8 cellular contexts compared by ENCODE assay signal in the genomic region with DNA sequence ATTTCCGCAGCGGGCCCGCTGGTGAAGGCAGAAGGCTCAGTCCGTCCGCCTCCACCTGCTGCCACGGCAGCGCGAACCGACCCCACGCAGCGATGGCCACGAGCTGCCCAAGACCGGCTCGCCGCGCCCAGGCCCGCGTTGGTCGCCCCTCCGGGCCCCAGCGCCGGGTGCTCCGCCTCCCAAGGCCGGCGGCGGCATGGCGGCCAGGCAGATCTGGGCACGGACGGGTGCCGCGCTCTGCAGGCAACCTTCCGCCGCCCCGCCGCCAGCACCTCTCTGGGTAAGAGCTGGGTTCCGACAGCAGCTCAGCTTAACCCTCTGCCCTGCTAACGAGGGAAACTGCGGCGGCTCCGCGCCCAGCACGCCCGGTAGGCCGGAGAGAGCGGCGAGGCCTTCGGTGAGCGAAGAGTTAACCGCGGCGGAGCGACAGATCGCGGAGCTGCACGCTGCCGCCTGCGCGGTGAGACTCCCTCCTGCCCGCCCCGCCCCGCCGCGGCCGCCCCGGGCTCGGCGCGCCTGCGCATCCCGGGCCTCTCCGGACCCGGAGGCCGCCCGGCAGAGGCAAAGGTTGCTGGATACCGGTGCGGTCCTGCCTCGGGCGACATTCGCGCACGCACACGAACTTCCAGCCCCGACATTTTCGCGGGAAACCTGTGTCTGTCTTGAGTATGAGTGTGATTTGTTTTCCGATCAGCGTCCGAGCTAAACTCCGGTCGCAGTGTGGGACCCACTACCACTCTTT.
DNase-seq lines count a peak whose midpoint lies in the region; ATAC-seq, FAIRE-seq and TF ChIP-seq lines count a peak whose summit lies in the region.

A gene (plus strand): TSS at position 177 of the 742 bp plus-strand sequence. CDS start 20 bp downstream, at position 197.

- H3K27me3 ChIP-seq in OCI-LY1 (ENCODE audit: insufficient read depth, low read length) (no peaks in the 10 kb centered on the region), muscle layer of duodenum (ENCODE audit: low read depth, low read length) (peaks cover 21% of the 10 kb centered on the region)

- peak within 1 kb of the TSS; percentile 73 for H3K27ac ChIP-seq in OCI-LY1 (ENCODE audit: low read depth, low read length, poor library complexity, severe bottlenecking)
- peak within 1 kb of the TSS; percentile 81 for H3K27ac ChIP-seq in muscle layer of duodenum (ENCODE audit: low read length)

- no peaks in the 10 kb centered on the region for H4K20me1 ChIP-seq in OCI-LY1 (ENCODE audit: insufficient read depth, low read length)

- peak; percentile 72 for FAIRE-seq in HTR-8/SVneo (lab: Jason Lieb, UNC)

- H3K9me2 ChIP-seq in OCI-LY1 (ENCODE audit: low read depth, low read length) = no peaks in the 10 kb centered on the region

- peak within 1 kb of the TSS; percentile 99 for H2AFZ ChIP-seq in OCI-LY1 (ENCODE audit: low read length)

- H3K4me2 ChIP-seq in OCI-LY1 (ENCODE audit: low read length) = peak within 1 kb of the TSS; percentile 96

- H3K4me1 ChIP-seq in OCI-LY1 (ENCODE audit: insufficient read depth, low read length, severe bottlenecking) = peaks cover 19% of the 10 kb centered on the region
- peaks cover 4 to 5% of the 10 kb centered on the region in 2 donors for H3K4me1 ChIP-seq in muscle layer of duodenum (ENCODE audit: control insufficient read depth in 1 of 2, insufficient read depth in 2 of 2, low read length in 2 of 2)

- TF ChIP-seq POLR2A in erythroblast (IDR thresholded peaks at IDR 0.05; ENCODE audit: low read length) = peak; percentile 77

- peak; percentile 99 for DNase-seq in D341Med (ENCODE audit: low spot score)
- peak; percentile 96 for DNase-seq in HTR-8/SVneo (ENCODE audit: insufficient read length, low spot score)
- DNase-seq in activated T-cell treated with anti-CD3 and anti-CD28 coated beads for 48 hours (ENCODE audit: low read depth) = peak; percentile 84
- peak; percentile 90 to 92 for DNase-seq in erythroblast (lab: John Stamatoyannopoulos, UW)
- DNase-seq in stimulated activated CD8-positive, alpha-beta memory T cell treated with anti-CD3 and anti-CD28 coated beads, Interleukin-7, amount 100 ng/mL, for 24 hours (ENCODE audit: low read depth) = peak; percentile 61

- H3K4me3 ChIP-seq in OCI-LY1 (ENCODE audit: low read depth, low read length, poor library complexity, severe bottlenecking) (peak within 1 kb of the TSS; percentile 81), muscle layer of duodenum (ENCODE audit: low read depth in 1 of 2, low read length in 2 of 2) (peak within 1 kb of the TSS; percentile 55 to 76)

- H3K9ac ChIP-seq in OCI-LY1 (ENCODE audit: low read length) = peak within 1 kb of the TSS; percentile 86

- H3F3A ChIP-seq in OCI-LY1 (ENCODE audit: insufficient read depth, low read length) = no peaks in the 10 kb centered on the region

- H3K79me2 ChIP-seq in OCI-LY1 (ENCODE audit: insufficient read depth, low read length) = no peaks in the 10 kb centered on the region

- H3K9me3 ChIP-seq in OCI-LY1 (ENCODE audit: low read length) (no peaks in the 10 kb centered on the region), muscle layer of duodenum (ENCODE audit: control insufficient read depth in 1 of 2, low read length in 2 of 2) (no peaks in the 10 kb centered on the region)

- peak; percentile 97 for ATAC-seq in GM21390 (IDR thresholded peaks at IDR 0.05; ENCODE audit: unreplicated experiment)

- no peak for TF ChIP-seq CTCF in OCI-LY1 (IDR thresholded peaks at IDR 0.05; ENCODE audit: low read length)

- no peaks in the 10 kb centered on the region for H3K36me3 ChIP-seq in OCI-LY1 (ENCODE audit: insufficient read depth, low read length)
- H3K36me3 ChIP-seq in muscle layer of duodenum (ENCODE audit: control insufficient read depth in 1 of 2, insufficient read depth in 2 of 2, low read length in 2 of 2) = no peaks in the 10 kb centered on the region

Comparison
In these comparisons a context has a peak if more than half of its experiments do, and no peak if none do; other contexts are left out.
1. Peak in every context shown above with its lines: DNase-seq, ATAC-seq, H3K4me3 ChIP-seq and H3K27ac ChIP-seq.